In genomic region chr17:44187131-44187899, GRCh38 we compare ENCODE assay signal across 8 cellular contexts. TPM values are rescaled to one million over a fixed set of nuclear protein-coding genes. Genes with fewer than 3 reads are reported as not detected.
DNase-seq lines count a peak whose midpoint lies in the region; ATAC-seq and TF ChIP-seq lines count a peak whose summit lies in the region.

No MANE protein-coding gene starts in this region.

- H3K9me3 ChIP-seq in ES-I3 (ENCODE audit: control insufficient read depth, insufficient read depth, low read length) = no peaks in the 10 kb centered on the region

- TF ChIP-seq CTCF in HL-60 (IDR thresholded peaks at IDR 0.05; ENCODE audit: insufficient read depth, low read length) (no peak), glutamatergic neuron (IDR thresholded peaks at IDR 0.05; ENCODE audit: partially characterized antibody, unreplicated experiment) (no peak), retinal pigment epithelial cell (conservative IDR thresholded peaks at IDR 0.05; ENCODE audit: low read depth, low read length) (no peak)

- H3K27ac Mint-ChIP-seq in activated T-helper 1 cell treated with anti-CD3 and anti-CD28 coated beads, Interleukin-12 subunit alpha, Interleukin-12 subunit beta, Interleukin-2, Interleukin-4 antibody, amounts not matched to agents 30 ng/mL and 10 ng/mL and 1 ng/mL, durations not matched to agents 14 hours and 24 hours and 36 hours = peak overlapping the region; percentile 99
- H3K27ac Mint-ChIP-seq in glutamatergic neuron (ENCODE audit: unreplicated experiment) = peak overlapping the region; percentile 95

- DNase-seq in HL-60 (ENCODE audit: low read depth in 1 of 2, low spot score in 1 of 2) (no peak), glutamatergic neuron (no peak), retinal pigment epithelial cell (ENCODE audit: low read depth) (no peak), cerebellar nuclear complex (lab: John Stamatoyannopoulos, UW) (no peak)
- no peak for DNase-seq in activated T-helper 1 cell treated with anti-CD3 and anti-CD28 coated beads, Interleukin-12 subunit alpha, Interleukin-12 subunit beta, Interleukin-2, Interleukin-4 antibody, amounts not matched to agents 30 ng/mL and 10 ng/mL and 1 ng/mL, durations not matched to agents 14 hours and 24 hours and 36 hours (ENCODE audit: low spot score)
- no peak for DNase-seq in stimulated activated CD4-positive, alpha-beta T cell treated with anti-CD3 and anti-CD28 coated beads, Interleukin-2, amount 100 ng/mL, for 24 hours

- peak; percentile 43 for ATAC-seq in GM21381 (IDR thresholded peaks at IDR 0.05; ENCODE audit: unreplicated experiment)

- peak overlapping the region; percentile 99 for H3K27ac ChIP-seq in HL-60 (replicated peaks)

- peak overlapping the region; percentile 94 for H3K9ac ChIP-seq in ES-I3 (ENCODE audit: low read depth, low read length)

- no peaks in the 10 kb centered on the region for H3K9me3 Mint-ChIP-seq in activated T-helper 1 cell treated with anti-CD3 and anti-CD28 coated beads, Interleukin-12 subunit alpha, Interleukin-12 subunit beta, Interleukin-2, Interleukin-4 antibody, amounts not matched to agents 30 ng/mL and 10 ng/mL and 1 ng/mL, durations not matched to agents 14 hours and 24 hours and 36 hours
- H3K9me3 Mint-ChIP-seq in glutamatergic neuron (ENCODE audit: unreplicated experiment) = peaks cover 6% of the 10 kb centered on the region

- H3K36me3 Mint-ChIP-seq in activated T-helper 1 cell treated with anti-CD3 and anti-CD28 coated beads, Interleukin-12 subunit alpha, Interleukin-12 subunit beta, Interleukin-2, Interleukin-4 antibody, amounts not matched to agents 30 ng/mL and 10 ng/mL and 1 ng/mL, durations not matched to agents 14 hours and 24 hours and 36 hours (ENCODE audit: low read depth) = peaks cover 24% of the 10 kb centered on the region
- H3K36me3 Mint-ChIP-seq in glutamatergic neuron (ENCODE audit: unreplicated experiment) = no peaks in the 10 kb centered on the region

- H3K4me3 ChIP-seq in HL-60 (replicated peaks; ENCODE audit: insufficient read depth, low read length) (peak overlapping the region; percentile 90), retinal pigment epithelial cell (ENCODE audit: low read length) (peak overlapping the region; percentile 98)

- H3K4me3 Mint-ChIP-seq in activated T-helper 1 cell treated with anti-CD3 and anti-CD28 coated beads, Interleukin-12 subunit alpha, Interleukin-12 subunit beta, Interleukin-2, Interleukin-4 antibody, amounts not matched to agents 30 ng/mL and 10 ng/mL and 1 ng/mL, durations not matched to agents 14 hours and 24 hours and 36 hours = peak overlapping the region; percentile 100
- H3K4me3 Mint-ChIP-seq in glutamatergic neuron (ENCODE audit: unreplicated experiment) = peak overlapping the region; percentile 99

- no peaks in the 10 kb centered on the region for H3K27me3 Mint-ChIP-seq in activated T-helper 1 cell treated with anti-CD3 and anti-CD28 coated beads, Interleukin-12 subunit alpha, Interleukin-12 subunit beta, Interleukin-2, Interleukin-4 antibody, amounts not matched to agents 30 ng/mL and 10 ng/mL and 1 ng/mL, durations not matched to agents 14 hours and 24 hours and 36 hours (ENCODE audit: insufficient read depth)
- H3K27me3 Mint-ChIP-seq in glutamatergic neuron (ENCODE audit: unreplicated experiment) = peaks cover 15% of the 10 kb centered on the region

- H3K36me3 ChIP-seq in ES-I3 (ENCODE audit: insufficient read depth, low read length) = peaks cover 7% of the 10 kb centered on the region

- no peaks in the 10 kb centered on the region for H3K27me3 ChIP-seq in HL-60 (ENCODE audit: insufficient read depth, poor library complexity, severe bottlenecking)

- intact Hi-C loops in activated T-helper 1 cell treated with anti-CD3 and anti-CD28 coated beads, Interleukin-12 subunit alpha, Interleukin-12 subunit beta, Interleukin-2, Interleukin-4 antibody, amounts not matched to agents 30 ng/mL and 10 ng/mL and 1 ng/mL, durations not matched to agents 14 hours and 24 hours and 36 hours (cut with micrococcal nuclease) = loop anchor here (2.0 to 5.0 kb wide), 2 partner anchors 181 to 760 kb away; partner anchors contain the start of gene KIF18B

- H3K4me1 Mint-ChIP-seq in activated T-helper 1 cell treated with anti-CD3 and anti-CD28 coated beads, Interleukin-12 subunit alpha, Interleukin-12 subunit beta, Interleukin-2, Interleukin-4 antibody, amounts not matched to agents 30 ng/mL and 10 ng/mL and 1 ng/mL, durations not matched to agents 14 hours and 24 hours and 36 hours (ENCODE audit: low read depth) = peaks cover 31% of the 10 kb centered on the region
- peaks cover 10% of the 10 kb centered on the region for H3K4me1 Mint-ChIP-seq in glutamatergic neuron (ENCODE audit: low read depth, unreplicated experiment)

- H3K4me1 ChIP-seq in ES-I3 (ENCODE audit: insufficient read depth, low read length) = peaks cover 9% of the 10 kb centered on the region; the same call in 1 of the 2 replicates

RNA-seq across cellular contexts. Expression of gene TMUB2, which starts 0.5 kb away (rescaled TPM):
- total RNA-seq in activated T-helper 1 cell treated with anti-CD3 and anti-CD28 coated beads, Interleukin-12 subunit alpha, Interleukin-12 subunit beta, Interleukin-2, Interleukin-4 antibody, amounts not matched to agents 30 ng/mL and 10 ng/mL and 1 ng/mL, durations not matched to agents 14 hours and 24 hours and 36 hours = 17.3 and 18.7 TPM in 2 replicates
- 52.1 TPM for total RNA-seq in glutamatergic neuron (ENCODE audit: unreplicated experiment)

RNA-seq across cellular contexts. Expression of gene ATXN7L3, which starts 12.4 kb away (rescaled TPM):
- total RNA-seq in activated T-helper 1 cell treated with anti-CD3 and anti-CD28 coated beads, Interleukin-12 subunit alpha, Interleukin-12 subunit beta, Interleukin-2, Interleukin-4 antibody, amounts not matched to agents 30 ng/mL and 10 ng/mL and 1 ng/mL, durations not matched to agents 14 hours and 24 hours and 36 hours = 125 and 126 TPM in 2 replicates
- 146 TPM for total RNA-seq in glutamatergic neuron (ENCODE audit: unreplicated experiment)

RNA-seq across cellular contexts. Expression of gene ASB16, which starts 16.8 kb away (rescaled TPM):
- 0.31 and 0.42 TPM in 2 replicates for total RNA-seq in activated T-helper 1 cell treated with anti-CD3 and anti-CD28 coated beads, Interleukin-12 subunit alpha, Interleukin-12 subunit beta, Interleukin-2, Interleukin-4 antibody, amounts not matched to agents 30 ng/mL and 10 ng/mL and 1 ng/mL, durations not matched to agents 14 hours and 24 hours and 36 hours
- total RNA-seq in glutamatergic neuron (ENCODE audit: unreplicated experiment) = not detected

RNA-seq across cellular contexts. Expression of gene UBTF, which starts 32.2 kb away (rescaled TPM):
- total RNA-seq in activated T-helper 1 cell treated with anti-CD3 and anti-CD28 coated beads, Interleukin-12 subunit alpha, Interleukin-12 subunit beta, Interleukin-2, Interleukin-4 antibody, amounts not matched to agents 30 ng/mL and 10 ng/mL and 1 ng/mL, durations not matched to agents 14 hours and 24 hours and 36 hours = 201 and 215 TPM in 2 replicates
- total RNA-seq in glutamatergic neuron (ENCODE audit: unreplicated experiment) = 97.6 TPM

RNA-seq across cellular contexts. Expression of gene HROB, which starts 45.6 kb away (rescaled TPM):
- 23.0 and 23.1 TPM in 2 replicates for total RNA-seq in activated T-helper 1 cell treated with anti-CD3 and anti-CD28 coated beads, Interleukin-12 subunit alpha, Interleukin-12 subunit beta, Interleukin-2, Interleukin-4 antibody, amounts not matched to agents 30 ng/mL and 10 ng/mL and 1 ng/mL, durations not matched to agents 14 hours and 24 hours and 36 hours
- 3.2 TPM for total RNA-seq in glutamatergic neuron (ENCODE audit: unreplicated experiment)
